Comparison of ENCODE assay signal across 26 cellular contexts in genomic region chr1:241553886-241554592, GRCh38. TPM values are rescaled to one million over a fixed set of nuclear protein-coding genes. Genes with fewer than 3 reads are reported as not detected.
"Had no signal": no experiment of that assay in that cellular context is flagged by ENCODE, and none has a peak within 500 bp of the region (broad histone marks: within the 10 kb centered on the region; RNA-seq: fewer than 3 reads in every experiment).

No MANE protein-coding gene starts in this region.

- DNase-seq: activated CD4-positive, alpha-beta memory T cell treated with anti-CD3 and anti-CD28 coated beads, Interleukin-2, amount 10 ng/mL, durations not matched to agents 7 days and 5 days; activated CD4-positive, alpha-beta T cell treated with anti-CD3 and anti-CD28 coated beads for 48 hours; activated CD4-positive, CD25-positive, alpha-beta regulatory T cell; activated naive CD4-positive, alpha-beta T cell treated with Interleukin-2 at 50 U/mL for 16 hours; activated T-cell treated with anti-CD3 and anti-CD28 coated beads, Interleukin-2, amount 50 U/mL, for 1 hour; body of pancreas; dorsolateral prefrontal cortex; foreskin keratinocyte; glutamatergic neuron; left ventricle myocardium inferior; mesenchymal stem cell; mucosa of descending colon; naive B cell; ovary; psoas muscle; stimulated activated CD4-positive, alpha-beta T cell treated with anti-CD3 and anti-CD28 coated beads, Interleukin-15, amount 100 ng/mL, for 24 hours; stimulated activated CD4-positive, alpha-beta T cell treated with anti-CD3 and anti-CD28 coated beads, Interleukin-2, amount 100 ng/mL, for 48 hours; testis had no signal

- H3K27me3 Mint-ChIP-seq: activated CD4-positive, alpha-beta memory T cell treated with anti-CD3 and anti-CD28 coated beads, Interleukin-2, amount 10 ng/mL, durations not matched to agents 7 days and 5 days; type B pancreatic cell had no signal

- H3K4me1 ChIP-seq: body of pancreas, foreskin keratinocyte, left ventricle myocardium inferior, neural progenitor cell, psoas muscle, testis had no signal

- H3K36me3 ChIP-seq: left ventricle myocardium inferior, neural progenitor cell, ovary had no signal

- H3K9me3 Mint-ChIP-seq: activated CD4-positive, alpha-beta memory T cell treated with anti-CD3 and anti-CD28 coated beads, Interleukin-2, amount 10 ng/mL, durations not matched to agents 7 days and 5 days; neural progenitor cell; type B pancreatic cell had no signal

- H3K4me3 ChIP-seq: body of pancreas, dorsolateral prefrontal cortex, left ventricle myocardium inferior, mucosa of descending colon, neural progenitor cell, ovary, psoas muscle, skin epidermis, testis had no signal

- H3K9me3 ChIP-seq: body of pancreas, left ventricle myocardium inferior, mucosa of descending colon, ovary, psoas muscle, testis had no signal

- H3K36me3 Mint-ChIP-seq: neural progenitor cell, type B pancreatic cell had no signal

- H3K4me3 Mint-ChIP-seq: activated CD4-positive, alpha-beta memory T cell treated with anti-CD3 and anti-CD28 coated beads, Interleukin-2, amount 10 ng/mL, durations not matched to agents 7 days and 5 days; activated T-helper 17 cell treated with anti-CD3 and anti-CD28 coated beads, Interleukin-2, amount 50 U/mL, for 72 hours; neural progenitor cell; T-helper 2 cell treated with Interferon-gamma antibody and Interleukin-4, amounts not matched to agents 5 μg/mL and 100 μg/mL, for 36 hours; type B pancreatic cell had no signal

- H3K9ac ChIP-seq: neural progenitor cell had no signal

- H3K27ac ChIP-seq: body of pancreas, dorsolateral prefrontal cortex, epithelial cell of prostate, foreskin keratinocyte, left ventricle myocardium inferior, neural progenitor cell, ovary, psoas muscle, skin epidermis, testis had no signal

- H3K27me3 ChIP-seq: body of pancreas, dorsolateral prefrontal cortex, foreskin keratinocyte, neural progenitor cell, ovary, testis had no signal

- H3K27ac Mint-ChIP-seq: activated CD4-positive, alpha-beta memory T cell treated with anti-CD3 and anti-CD28 coated beads, Interleukin-2, amount 10 ng/mL, durations not matched to agents 7 days and 5 days; activated T-helper 17 cell treated with anti-CD3 and anti-CD28 coated beads, Interleukin-2, amount 50 U/mL, for 72 hours; neural progenitor cell; T-helper 2 cell treated with Interferon-gamma antibody and Interleukin-4, amounts not matched to agents 5 μg/mL and 100 μg/mL, for 36 hours; type B pancreatic cell had no signal

- H2AFZ ChIP-seq: neural progenitor cell had no signal

- ATAC-seq: activated T-helper 17 cell treated with anti-CD3 and anti-CD28 coated beads, Interleukin-2, amount 50 U/mL, for 72 hours; body of pancreas; foreskin keratinocyte; mucosa of descending colon; psoas muscle; right cardiac atrium had no signal

- H3K4me2 ChIP-seq: neural progenitor cell had no signal

RNA-seq across cellular contexts. Expression of gene KMO, which starts 21.9 kb away (rescaled TPM):
- total RNA-seq: activated CD4-positive, alpha-beta memory T cell treated with anti-CD3 and anti-CD28 coated beads, Interleukin-2, amount 10 ng/mL, durations not matched to agents 7 days and 5 days; fibroblast of lung; left ventricle myocardium inferior had no signal
